In the genomic region with DNA sequence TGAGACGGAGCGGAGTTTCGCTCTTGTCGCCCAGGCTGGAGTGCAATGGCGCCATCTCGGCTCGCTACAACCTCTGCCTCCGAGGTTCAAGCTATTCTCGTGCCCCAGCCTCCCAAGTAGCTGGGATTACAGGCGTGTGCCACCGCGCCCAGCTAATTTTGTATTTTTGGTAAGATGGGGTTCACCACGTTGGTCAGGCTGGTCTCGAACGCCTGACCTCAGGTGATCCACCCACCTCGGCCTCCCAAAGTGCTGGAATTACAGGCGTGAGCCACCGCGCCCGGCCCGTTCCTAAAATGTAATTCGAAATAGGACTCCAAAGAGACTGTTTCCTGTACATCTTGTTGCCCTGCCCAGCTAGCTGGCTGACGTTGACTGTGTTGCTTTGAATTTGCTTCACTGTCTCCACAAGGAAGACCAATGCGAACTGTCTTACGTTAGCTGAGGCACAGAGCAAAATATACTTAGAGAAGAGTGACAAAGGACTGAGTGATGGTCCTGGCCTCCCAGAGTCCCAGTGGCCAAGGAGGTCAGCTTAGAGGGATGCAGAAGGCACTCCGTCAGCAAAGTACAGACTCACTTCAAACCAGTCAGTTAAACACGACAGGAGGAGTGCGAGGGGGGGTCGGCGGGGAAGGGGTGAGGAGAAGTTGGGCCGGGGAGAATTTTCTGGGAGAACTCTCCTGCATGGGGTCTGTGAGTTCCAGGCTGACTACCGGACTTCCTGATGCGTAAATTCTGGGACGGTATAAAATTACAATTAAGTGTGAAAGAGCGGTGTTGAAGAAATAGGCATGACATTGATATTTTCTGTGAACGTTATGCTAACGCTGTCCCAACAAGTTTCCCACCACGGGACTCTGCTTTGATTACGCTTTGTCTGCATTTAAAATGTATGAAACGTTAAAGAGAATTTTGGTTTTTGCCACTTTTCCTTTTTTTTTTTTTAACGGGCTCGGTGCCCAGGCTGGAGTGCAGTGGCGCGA, we compare ENCODE assay signal across 1 cellular context.
A peak's percentile ranks its signal among the peaks of the same experiment; 100 is the strongest.
TF ChIP-seq lines count a peak whose summit lies in the region.

No MANE protein-coding gene starts in this region.

TF ChIP-seq in K562, 482 proteins besides CTCF, POLR2A, EP300 and RAD21 (continued from another document and continues in another):
- TF ChIP-seq, protein P1, sequence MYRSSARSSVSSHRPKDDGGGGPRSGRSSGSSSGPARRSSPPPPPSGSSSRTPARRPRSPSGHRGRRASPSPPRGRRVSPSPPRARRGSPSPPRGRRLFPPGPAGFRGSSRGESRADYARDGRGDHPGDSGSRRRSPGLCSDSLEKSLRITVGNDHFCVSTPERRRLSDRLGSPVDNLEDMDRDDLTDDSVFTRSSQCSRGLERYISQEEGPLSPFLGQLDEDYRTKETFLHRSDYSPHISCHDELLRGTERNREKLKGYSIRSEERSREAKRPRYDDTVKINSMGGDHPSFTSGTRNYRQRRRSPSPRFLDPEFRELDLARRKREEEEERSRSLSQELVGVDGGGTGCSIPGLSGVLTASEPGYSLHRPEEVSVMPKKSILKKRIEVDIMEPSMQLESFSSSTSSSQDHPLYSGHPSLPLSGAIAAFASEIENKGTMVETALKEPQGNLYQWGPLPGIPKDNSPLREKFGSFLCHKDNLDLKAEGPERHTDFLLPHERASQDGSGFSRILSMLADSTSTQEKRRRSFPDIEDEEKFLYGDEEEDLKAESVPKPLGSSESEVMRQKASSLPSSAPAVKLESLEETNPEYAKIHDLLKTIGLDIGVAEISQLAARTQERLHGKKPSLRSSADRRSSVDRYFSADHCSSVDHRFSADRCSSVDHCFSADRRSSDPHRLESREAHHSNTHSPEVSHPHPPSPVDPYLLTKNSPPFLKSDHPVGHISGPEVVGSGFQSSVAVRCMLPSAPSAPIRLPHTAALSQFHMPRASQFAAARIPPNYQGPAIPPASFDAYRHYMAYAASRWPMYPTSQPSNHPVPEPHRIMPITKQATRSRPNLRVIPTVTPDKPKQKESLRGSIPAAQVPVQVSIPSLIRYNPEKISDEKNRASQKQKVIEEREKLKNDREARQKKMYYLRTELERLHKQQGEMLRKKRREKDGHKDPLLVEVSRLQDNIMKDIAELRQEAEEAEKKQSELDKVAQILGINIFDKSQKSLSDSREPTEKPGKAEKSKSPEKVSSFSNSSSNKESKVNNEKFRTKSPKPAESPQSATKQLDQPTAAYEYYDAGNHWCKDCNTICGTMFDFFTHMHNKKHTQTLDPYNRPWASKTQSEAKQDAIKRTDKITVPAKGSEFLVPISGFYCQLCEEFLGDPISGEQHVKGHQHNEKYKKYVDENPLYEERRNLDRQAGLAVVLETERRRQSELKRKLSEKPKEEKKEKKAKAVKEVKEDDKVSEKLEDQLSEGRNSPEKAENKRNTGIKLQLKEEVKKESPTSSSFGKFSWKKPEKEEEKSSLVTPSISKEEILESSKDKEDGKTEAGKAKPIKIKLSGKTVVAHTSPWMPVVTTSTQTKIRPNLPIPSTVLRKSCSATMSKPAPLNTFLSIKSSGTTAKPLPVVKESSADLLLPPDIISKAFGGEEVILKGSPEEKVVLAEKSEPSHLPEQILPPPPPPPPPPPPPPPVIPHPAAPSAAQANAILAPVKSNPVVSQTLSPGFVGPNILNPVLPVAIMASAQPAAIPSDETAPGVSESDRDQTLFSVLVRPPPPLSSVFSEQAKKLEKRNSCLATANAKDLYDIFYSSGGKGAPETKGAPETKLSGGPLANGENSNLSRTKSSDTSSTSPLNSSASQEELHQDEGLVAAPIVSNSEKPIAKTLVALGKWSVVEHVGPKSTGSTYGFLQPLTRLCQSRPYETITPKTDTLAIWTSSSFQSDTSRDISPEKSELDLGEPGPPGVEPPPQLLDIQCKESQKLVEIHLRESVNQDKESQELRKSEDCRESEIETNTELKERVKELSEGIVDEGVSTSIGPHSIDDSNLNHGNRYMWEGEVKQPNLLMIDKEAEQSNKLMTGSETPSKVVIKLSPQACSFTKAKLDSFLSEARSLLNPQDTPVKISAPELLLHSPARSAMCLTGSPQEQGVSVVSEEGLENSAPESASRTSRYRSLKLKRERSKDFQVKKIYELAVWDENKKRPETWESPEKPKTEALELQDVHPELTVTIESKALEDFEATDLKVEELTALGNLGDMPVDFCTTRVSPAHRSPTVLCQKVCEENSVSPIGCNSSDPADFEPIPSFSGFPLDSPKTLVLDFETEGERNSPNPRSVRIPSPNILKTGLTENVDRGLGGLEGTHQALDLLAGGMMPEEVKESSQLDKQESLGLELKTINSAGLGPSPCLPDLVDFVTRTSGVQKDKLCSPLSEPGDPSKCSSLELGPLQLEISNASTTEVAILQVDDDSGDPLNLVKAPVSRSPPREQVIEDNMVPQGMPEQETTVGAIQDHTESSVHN (IDR thresholded peaks at IDR 0.05; ENCODE audit: borderline replicate concordance in 1 of 2, low read depth in 1 of 2): no peak; a peak in 1 of 4 replicates
- TF ChIP-seq, protein P2, sequence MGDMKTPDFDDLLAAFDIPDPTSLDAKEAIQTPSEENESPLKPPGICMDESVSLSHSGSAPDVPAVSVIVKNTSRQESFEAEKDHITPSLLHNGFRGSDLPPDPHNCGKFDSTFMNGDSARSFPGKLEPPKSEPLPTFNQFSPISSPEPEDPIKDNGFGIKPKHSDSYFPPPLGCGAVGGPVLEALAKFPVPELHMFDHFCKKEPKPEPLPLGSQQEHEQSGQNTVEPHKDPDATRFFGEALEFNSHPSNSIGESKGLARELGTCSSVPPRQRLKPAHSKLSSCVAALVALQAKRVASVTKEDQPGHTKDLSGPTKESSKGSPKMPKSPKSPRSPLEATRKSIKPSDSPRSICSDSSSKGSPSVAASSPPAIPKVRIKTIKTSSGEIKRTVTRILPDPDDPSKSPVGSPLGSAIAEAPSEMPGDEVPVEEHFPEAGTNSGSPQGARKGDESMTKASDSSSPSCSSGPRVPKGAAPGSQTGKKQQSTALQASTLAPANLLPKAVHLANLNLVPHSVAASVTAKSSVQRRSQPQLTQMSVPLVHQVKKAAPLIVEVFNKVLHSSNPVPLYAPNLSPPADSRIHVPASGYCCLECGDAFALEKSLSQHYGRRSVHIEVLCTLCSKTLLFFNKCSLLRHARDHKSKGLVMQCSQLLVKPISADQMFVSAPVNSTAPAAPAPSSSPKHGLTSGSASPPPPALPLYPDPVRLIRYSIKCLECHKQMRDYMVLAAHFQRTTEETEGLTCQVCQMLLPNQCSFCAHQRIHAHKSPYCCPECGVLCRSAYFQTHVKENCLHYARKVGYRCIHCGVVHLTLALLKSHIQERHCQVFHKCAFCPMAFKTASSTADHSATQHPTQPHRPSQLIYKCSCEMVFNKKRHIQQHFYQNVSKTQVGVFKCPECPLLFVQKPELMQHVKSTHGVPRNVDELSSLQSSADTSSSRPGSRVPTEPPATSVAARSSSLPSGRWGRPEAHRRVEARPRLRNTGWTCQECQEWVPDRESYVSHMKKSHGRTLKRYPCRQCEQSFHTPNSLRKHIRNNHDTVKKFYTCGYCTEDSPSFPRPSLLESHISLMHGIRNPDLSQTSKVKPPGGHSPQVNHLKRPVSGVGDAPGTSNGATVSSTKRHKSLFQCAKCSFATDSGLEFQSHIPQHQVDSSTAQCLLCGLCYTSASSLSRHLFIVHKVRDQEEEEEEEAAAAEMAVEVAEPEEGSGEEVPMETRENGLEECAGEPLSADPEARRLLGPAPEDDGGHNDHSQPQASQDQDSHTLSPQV (IDR thresholded peaks at IDR 0.05): no peak
- 0 out of 2 replicates have a peak, but pooled peaks have one; percentile 32 for TF ChIP-seq ZSCAN29 (IDR thresholded peaks at IDR 0.05)
- no peak; the same call in 1 of the 2 replicates for TF ChIP-seq ETV5 (CRISPR knock-in tag; IDR thresholded peaks at IDR 0.05; ENCODE audit: low read depth)
- TF ChIP-seq, protein P3, sequence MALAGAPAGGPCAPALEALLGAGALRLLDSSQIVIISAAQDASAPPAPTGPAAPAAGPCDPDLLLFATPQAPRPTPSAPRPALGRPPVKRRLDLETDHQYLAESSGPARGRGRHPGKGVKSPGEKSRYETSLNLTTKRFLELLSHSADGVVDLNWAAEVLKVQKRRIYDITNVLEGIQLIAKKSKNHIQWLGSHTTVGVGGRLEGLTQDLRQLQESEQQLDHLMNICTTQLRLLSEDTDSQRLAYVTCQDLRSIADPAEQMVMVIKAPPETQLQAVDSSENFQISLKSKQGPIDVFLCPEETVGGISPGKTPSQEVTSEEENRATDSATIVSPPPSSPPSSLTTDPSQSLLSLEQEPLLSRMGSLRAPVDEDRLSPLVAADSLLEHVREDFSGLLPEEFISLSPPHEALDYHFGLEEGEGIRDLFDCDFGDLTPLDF (CRISPR knock-in tag; IDR thresholded peaks at IDR 0.05): no peak
- no peak for TF ChIP-seq ZNF324 (CRISPR knock-in tag; IDR thresholded peaks at IDR 0.05)
- no peak for TF ChIP-seq CAMTA2 (CRISPR knock-in tag; conservative IDR thresholded peaks at IDR 0.05)
- TF ChIP-seq, protein P4, sequence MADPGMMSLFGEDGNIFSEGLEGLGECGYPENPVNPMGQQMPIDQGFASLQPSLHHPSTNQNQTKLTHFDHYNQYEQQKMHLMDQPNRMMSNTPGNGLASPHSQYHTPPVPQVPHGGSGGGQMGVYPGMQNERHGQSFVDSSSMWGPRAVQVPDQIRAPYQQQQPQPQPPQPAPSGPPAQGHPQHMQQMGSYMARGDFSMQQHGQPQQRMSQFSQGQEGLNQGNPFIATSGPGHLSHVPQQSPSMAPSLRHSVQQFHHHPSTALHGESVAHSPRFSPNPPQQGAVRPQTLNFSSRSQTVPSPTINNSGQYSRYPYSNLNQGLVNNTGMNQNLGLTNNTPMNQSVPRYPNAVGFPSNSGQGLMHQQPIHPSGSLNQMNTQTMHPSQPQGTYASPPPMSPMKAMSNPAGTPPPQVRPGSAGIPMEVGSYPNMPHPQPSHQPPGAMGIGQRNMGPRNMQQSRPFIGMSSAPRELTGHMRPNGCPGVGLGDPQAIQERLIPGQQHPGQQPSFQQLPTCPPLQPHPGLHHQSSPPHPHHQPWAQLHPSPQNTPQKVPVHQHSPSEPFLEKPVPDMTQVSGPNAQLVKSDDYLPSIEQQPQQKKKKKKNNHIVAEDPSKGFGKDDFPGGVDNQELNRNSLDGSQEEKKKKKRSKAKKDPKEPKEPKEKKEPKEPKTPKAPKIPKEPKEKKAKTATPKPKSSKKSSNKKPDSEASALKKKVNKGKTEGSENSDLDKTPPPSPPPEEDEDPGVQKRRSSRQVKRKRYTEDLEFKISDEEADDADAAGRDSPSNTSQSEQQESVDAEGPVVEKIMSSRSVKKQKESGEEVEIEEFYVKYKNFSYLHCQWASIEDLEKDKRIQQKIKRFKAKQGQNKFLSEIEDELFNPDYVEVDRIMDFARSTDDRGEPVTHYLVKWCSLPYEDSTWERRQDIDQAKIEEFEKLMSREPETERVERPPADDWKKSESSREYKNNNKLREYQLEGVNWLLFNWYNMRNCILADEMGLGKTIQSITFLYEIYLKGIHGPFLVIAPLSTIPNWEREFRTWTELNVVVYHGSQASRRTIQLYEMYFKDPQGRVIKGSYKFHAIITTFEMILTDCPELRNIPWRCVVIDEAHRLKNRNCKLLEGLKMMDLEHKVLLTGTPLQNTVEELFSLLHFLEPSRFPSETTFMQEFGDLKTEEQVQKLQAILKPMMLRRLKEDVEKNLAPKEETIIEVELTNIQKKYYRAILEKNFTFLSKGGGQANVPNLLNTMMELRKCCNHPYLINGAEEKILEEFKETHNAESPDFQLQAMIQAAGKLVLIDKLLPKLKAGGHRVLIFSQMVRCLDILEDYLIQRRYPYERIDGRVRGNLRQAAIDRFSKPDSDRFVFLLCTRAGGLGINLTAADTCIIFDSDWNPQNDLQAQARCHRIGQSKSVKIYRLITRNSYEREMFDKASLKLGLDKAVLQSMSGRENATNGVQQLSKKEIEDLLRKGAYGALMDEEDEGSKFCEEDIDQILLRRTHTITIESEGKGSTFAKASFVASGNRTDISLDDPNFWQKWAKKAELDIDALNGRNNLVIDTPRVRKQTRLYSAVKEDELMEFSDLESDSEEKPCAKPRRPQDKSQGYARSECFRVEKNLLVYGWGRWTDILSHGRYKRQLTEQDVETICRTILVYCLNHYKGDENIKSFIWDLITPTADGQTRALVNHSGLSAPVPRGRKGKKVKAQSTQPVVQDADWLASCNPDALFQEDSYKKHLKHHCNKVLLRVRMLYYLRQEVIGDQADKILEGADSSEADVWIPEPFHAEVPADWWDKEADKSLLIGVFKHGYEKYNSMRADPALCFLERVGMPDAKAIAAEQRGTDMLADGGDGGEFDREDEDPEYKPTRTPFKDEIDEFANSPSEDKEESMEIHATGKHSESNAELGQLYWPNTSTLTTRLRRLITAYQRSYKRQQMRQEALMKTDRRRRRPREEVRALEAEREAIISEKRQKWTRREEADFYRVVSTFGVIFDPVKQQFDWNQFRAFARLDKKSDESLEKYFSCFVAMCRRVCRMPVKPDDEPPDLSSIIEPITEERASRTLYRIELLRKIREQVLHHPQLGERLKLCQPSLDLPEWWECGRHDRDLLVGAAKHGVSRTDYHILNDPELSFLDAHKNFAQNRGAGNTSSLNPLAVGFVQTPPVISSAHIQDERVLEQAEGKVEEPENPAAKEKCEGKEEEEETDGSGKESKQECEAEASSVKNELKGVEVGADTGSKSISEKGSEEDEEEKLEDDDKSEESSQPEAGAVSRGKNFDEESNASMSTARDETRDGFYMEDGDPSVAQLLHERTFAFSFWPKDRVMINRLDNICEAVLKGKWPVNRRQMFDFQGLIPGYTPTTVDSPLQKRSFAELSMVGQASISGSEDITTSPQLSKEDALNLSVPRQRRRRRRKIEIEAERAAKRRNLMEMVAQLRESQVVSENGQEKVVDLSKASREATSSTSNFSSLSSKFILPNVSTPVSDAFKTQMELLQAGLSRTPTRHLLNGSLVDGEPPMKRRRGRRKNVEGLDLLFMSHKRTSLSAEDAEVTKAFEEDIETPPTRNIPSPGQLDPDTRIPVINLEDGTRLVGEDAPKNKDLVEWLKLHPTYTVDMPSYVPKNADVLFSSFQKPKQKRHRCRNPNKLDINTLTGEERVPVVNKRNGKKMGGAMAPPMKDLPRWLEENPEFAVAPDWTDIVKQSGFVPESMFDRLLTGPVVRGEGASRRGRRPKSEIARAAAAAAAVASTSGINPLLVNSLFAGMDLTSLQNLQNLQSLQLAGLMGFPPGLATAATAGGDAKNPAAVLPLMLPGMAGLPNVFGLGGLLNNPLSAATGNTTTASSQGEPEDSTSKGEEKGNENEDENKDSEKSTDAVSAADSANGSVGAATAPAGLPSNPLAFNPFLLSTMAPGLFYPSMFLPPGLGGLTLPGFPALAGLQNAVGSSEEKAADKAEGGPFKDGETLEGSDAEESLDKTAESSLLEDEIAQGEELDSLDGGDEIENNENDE (IDR thresholded peaks at IDR 0.05; ENCODE audit: low read depth, low read length): no peak
- no peak; the same call in 1 of the 2 replicates for TF ChIP-seq FOXJ2 (tag; IDR thresholded peaks at IDR 0.05)
- TF ChIP-seq, protein P5, sequence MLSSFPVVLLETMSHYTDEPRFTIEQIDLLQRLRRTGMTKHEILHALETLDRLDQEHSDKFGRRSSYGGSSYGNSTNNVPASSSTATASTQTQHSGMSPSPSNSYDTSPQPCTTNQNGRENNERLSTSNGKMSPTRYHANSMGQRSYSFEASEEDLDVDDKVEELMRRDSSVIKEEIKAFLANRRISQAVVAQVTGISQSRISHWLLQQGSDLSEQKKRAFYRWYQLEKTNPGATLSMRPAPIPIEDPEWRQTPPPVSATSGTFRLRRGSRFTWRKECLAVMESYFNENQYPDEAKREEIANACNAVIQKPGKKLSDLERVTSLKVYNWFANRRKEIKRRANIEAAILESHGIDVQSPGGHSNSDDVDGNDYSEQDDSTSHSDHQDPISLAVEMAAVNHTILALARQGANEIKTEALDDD (IDR thresholded peaks at IDR 0.05): peak; percentile 80
- TF ChIP-seq ETV1 (tag; conservative IDR thresholded peaks at IDR 0.05; ENCODE audit: low read depth): 0 out of 2 replicates have a peak, but pooled peaks have one; percentile 8
- no peak for TF ChIP-seq ZNF436 (CRISPR knock-in tag; IDR thresholded peaks at IDR 0.05)
- no peak for TF ChIP-seq ATF1 (CRISPR knock-in tag; IDR thresholded peaks at IDR 0.05)
- peak; percentile 77 for TF ChIP-seq ATF1 (tag; IDR thresholded peaks at IDR 0.05)
- no peak for TF ChIP-seq EZH2 (IDR thresholded peaks at IDR 0.05; ENCODE audit: borderline replicate concordance, low read depth, low read length)
- no peak for TF ChIP-seq PTRF (tag; IDR thresholded peaks at IDR 0.05)
- no peak for TF ChIP-seq E2F3 (CRISPR knock-in tag; IDR thresholded peaks at IDR 0.05)
- TF ChIP-seq MXI1 (IDR thresholded peaks at IDR 0.05; ENCODE audit: low read depth, low read length): no peak
- TF ChIP-seq ZKSCAN3 (CRISPR knock-in tag; IDR thresholded peaks at IDR 0.05): no peak
- TF ChIP-seq PRMT5 (CRISPR knock-in tag; IDR thresholded peaks at IDR 0.05): no peak
- TF ChIP-seq SRSF9 (IDR thresholded peaks at IDR 0.05; ENCODE audit: borderline replicate concordance, low read depth, low read length): no peak
